ENCODE assay signal across 20 cellular contexts in genomic region chr17:17111401-17112393, GRCh38.
DNase-seq lines count a peak whose midpoint lies in the region; ATAC-seq and TF ChIP-seq lines count a peak whose summit lies in the region.
"Had no signal": no experiment of that assay in that cellular context is flagged by ENCODE, and none has a peak within 500 bp of the region (broad histone marks: within the 10 kb centered on the region; RNA-seq: fewer than 3 reads in every experiment).

No MANE protein-coding gene starts in this region.

- TF ChIP-seq POLR2A in gastrocnemius medialis (IDR thresholded peaks at IDR 0.05), result no peak

- peak overlapping the region in 4 of 7 donors; percentile 1 to 84 (median 44) for H3K27ac Mint-ChIP-seq in CD14-positive monocyte
- peak overlapping the region in 2 of 3 donors; percentile 5 to 19 for H3K27ac Mint-ChIP-seq in IgD-negative memory B cell
- peak overlapping the region; percentile 61 for H3K27ac Mint-ChIP-seq in endodermal cell
- no peak overlapping the region for H3K27ac Mint-ChIP-seq in Calu3 (ENCODE audit: unreplicated experiment)
- H3K27ac Mint-ChIP-seq: stimulated activated naive CD8-positive, alpha-beta T cell treated with anti-CD3 and anti-CD28 coated beads, Interleukin-15, amount 100 ng/mL, for 72 hours had no signal

- BruUV-seq in Calu3 (replicated peaks; lab: Mats Ljungman, UMichigan), result no TSS peak

- no peak overlapping the region for H3K4me3 ChIP-seq in endodermal cell (ENCODE audit: low read length)
- no peak overlapping the region for H3K4me3 ChIP-seq in gastrocnemius medialis
- H3K4me3 ChIP-seq: esophagus muscularis mucosa, HAP-1, skin epidermis had no signal

- intact Hi-C loops in CD14-positive monocyte (cut with micrococcal nuclease) (no loop called here), gastrocnemius medialis (cut with DNase I; ENCODE audit: low total_unique reads) (no loop called here), Calu3 (cut with micrococcal nuclease; ENCODE audit: unreplicated experiment) (no loop called here)

- peaks cover 0 to 8% (median 0%) of the 10 kb centered on the region in 3 donors for H3K27me3 Mint-ChIP-seq in CD14-positive monocyte (ENCODE audit: low read depth in 3 of 3)
- H3K27me3 Mint-ChIP-seq in IgD-negative memory B cell, result no peaks in the 10 kb centered on the region
- no peaks in the 10 kb centered on the region for H3K27me3 Mint-ChIP-seq in endodermal cell (ENCODE audit: insufficient read depth)
- no peaks in the 10 kb centered on the region for H3K27me3 Mint-ChIP-seq in Calu3 (ENCODE audit: unreplicated experiment)
- H3K27me3 Mint-ChIP-seq: stimulated activated naive CD8-positive, alpha-beta T cell treated with anti-CD3 and anti-CD28 coated beads, Interleukin-15, amount 100 ng/mL, for 72 hours had no signal

- H3K4me1 ChIP-seq in endodermal cell (ENCODE audit: control insufficient read depth, insufficient read depth, low read length) (peaks cover 3% of the 10 kb centered on the region), gastrocnemius medialis (peaks cover 88 to 92% of the 10 kb centered on the region in 2 donors)

- 94 to 96% methylated on average over 12 to 26 of the region's 26 CpGs for WGBS in endodermal cell (ENCODE audit: insufficient coverage in 1 of 2, insufficient read length in 1 of 2), 2 experiments

- H3K36me3 Mint-ChIP-seq in CD14-positive monocyte (peaks cover 7 to 8% of the 10 kb centered on the region in 2 donors), IgD-negative memory B cell (peaks cover 2% of the 10 kb centered on the region), endodermal cell (ENCODE audit: low read depth) (no peaks in the 10 kb centered on the region), Calu3 (ENCODE audit: insufficient read depth, unreplicated experiment) (peaks cover 49% of the 10 kb centered on the region)

- H3K36me3 ChIP-seq in endodermal cell (ENCODE audit: control insufficient read depth, insufficient read depth, low read length) (no peaks in the 10 kb centered on the region), gastrocnemius medialis (no peaks in the 10 kb centered on the region)
- H3K36me3 ChIP-seq: esophagus muscularis mucosa, HAP-1, neutrophil had no signal

- TF ChIP-seq CTCF in CD14-positive monocyte (IDR thresholded peaks at IDR 0.05) (no peak), endodermal cell (conservative IDR thresholded peaks at IDR 0.05) (no peak), gastrocnemius medialis (IDR thresholded peaks at IDR 0.05 in 4 of 5, conservative IDR thresholded peaks at IDR 0.05 in 1 of 5) (no peak), Calu3 (IDR thresholded peaks at IDR 0.05; ENCODE audit: unreplicated experiment) (no peak)

- no peaks in the 10 kb centered on the region for H3K9me3 ChIP-seq in endodermal cell (ENCODE audit: control insufficient read depth, low read length)
- H3K9me3 ChIP-seq in gastrocnemius medialis, result no peaks in the 10 kb centered on the region
- H3K9me3 ChIP-seq: esophagus muscularis mucosa, HAP-1, neutrophil had no signal

- CTCF ChIA-PET in Calu3 (lab: Charles Lee), result interaction anchor here (0.7 kb wide), 1 partner anchor 17 kb away, joined by 3 read pairs; no protein-coding TSS in a partner anchor

- DNase-seq in CD14-positive monocyte (ENCODE audit: low spot score) (no peak), endodermal cell (no peak), gastrocnemius medialis (no peak), NCI-H2081 (lab: John Stamatoyannopoulos, UW) (no peak), Calu3 (no peak)
- DNase-seq: activated CD4-positive, alpha-beta T cell treated with anti-CD3 and anti-CD28 coated beads for 1 hour; activated T-cell treated with anti-CD3 and anti-CD28 coated beads, Interleukin-2, amount 50 U/mL, for 1 hour; hippocampal formation; Karpas-422; NCI-H1694 treated with DMSO at 0.1 percent for 48 hours; NCI-H748 treated with DMSO at 0.1 percent for 48 hours; stimulated activated naive CD8-positive, alpha-beta T cell treated with anti-CD3 and anti-CD28 coated beads, Interleukin-15, amount 100 ng/mL, for 72 hours had no signal

- in situ Hi-C loops in gastrocnemius medialis (cut with MboI; ENCODE audit: low sequenced_read_pairs in 4 of 4), result no loop called here

- H3K27me3 ChIP-seq in endodermal cell (ENCODE audit: control insufficient read depth, insufficient read depth, low read length, poor library complexity, severe bottlenecking) (no peaks in the 10 kb centered on the region), gastrocnemius medialis (no peaks in the 10 kb centered on the region)
- H3K27me3 ChIP-seq: esophagus muscularis mucosa, neutrophil had no signal

- no peaks in the 10 kb centered on the region for H3K9me3 Mint-ChIP-seq in CD14-positive monocyte
- no peaks in the 10 kb centered on the region for H3K9me3 Mint-ChIP-seq in IgD-negative memory B cell
- H3K9me3 Mint-ChIP-seq in endodermal cell, result no peaks in the 10 kb centered on the region
- H3K9me3 Mint-ChIP-seq in Calu3 (ENCODE audit: low read depth, unreplicated experiment), result no peaks in the 10 kb centered on the region
- H3K9me3 Mint-ChIP-seq: stimulated activated naive CD8-positive, alpha-beta T cell treated with anti-CD3 and anti-CD28 coated beads, Interleukin-15, amount 100 ng/mL, for 72 hours had no signal

- no peak for ATAC-seq in gastrocnemius medialis
- ATAC-seq in GM21529 (IDR thresholded peaks at IDR 0.05; ENCODE audit: unreplicated experiment), result no peak
- no peak for ATAC-seq in HG02623 (IDR thresholded peaks at IDR 0.05; ENCODE audit: unreplicated experiment)
- ATAC-seq: stimulated activated naive CD8-positive, alpha-beta T cell treated with anti-CD3 and anti-CD28 coated beads, Interleukin-15, amount 100 ng/mL, for 72 hours had no signal

- H3K9ac ChIP-seq in endodermal cell (ENCODE audit: extremely low read depth, low read length, poor library complexity, severe bottlenecking), result no peak overlapping the region

- H3K4me1 Mint-ChIP-seq in CD14-positive monocyte (peaks cover 21% of the 10 kb centered on the region), IgD-negative memory B cell (peaks cover 46 to 63% (median 51%) of the 10 kb centered on the region in 3 donors), endodermal cell (peaks cover 7% of the 10 kb centered on the region), Calu3 (ENCODE audit: low read depth, unreplicated experiment) (peaks cover 60% of the 10 kb centered on the region)

- H3K27ac ChIP-seq in endodermal cell (ENCODE audit: low read depth, low read length) (no peak overlapping the region), gastrocnemius medialis (peak overlapping the region; percentile 15 to 72 (median 59))
- H3K27ac ChIP-seq: esophagus muscularis mucosa, HL-60, neutrophil had no signal

- H3K4me3 Mint-ChIP-seq in CD14-positive monocyte (no peak overlapping the region), IgD-negative memory B cell (no peak overlapping the region), endodermal cell (no peak overlapping the region), Calu3 (ENCODE audit: low read depth, unreplicated experiment) (no peak overlapping the region)
- H3K4me3 Mint-ChIP-seq: stimulated activated naive CD8-positive, alpha-beta T cell treated with anti-CD3 and anti-CD28 coated beads, Interleukin-15, amount 100 ng/mL, for 72 hours had no signal
